Comparison of ENCODE assay signal across 8 cellular contexts in genomic region chr17:75412455-75413317, GRCh38. TPM values are rescaled to one million over a fixed set of nuclear protein-coding genes. Genes with fewer than 3 reads are reported as not detected.
A peak's percentile ranks its signal among the peaks of the same experiment; 100 is the strongest.
DNase-seq lines count a peak whose midpoint lies in the region; ATAC-seq, FAIRE-seq and TF ChIP-seq lines count a peak whose summit lies in the region.

No MANE protein-coding gene starts in this region.

- no peak for DNase-seq in AG04449 (ENCODE audit: low read depth, low spot score)
- DNase-seq in GM19239 (ENCODE audit: insufficient read length, low spot score): peak; percentile 70
- peak; percentile 46 for DNase-seq in NCI-H1092 (lab: John Stamatoyannopoulos, UW)
- peak; percentile 74 to 78 for DNase-seq in activated naive CD4-positive, alpha-beta T cell treated with anti-CD3 and anti-CD28 coated beads, Interleukin-2, amount 50 U/mL, for 72 hours (ENCODE audit: low spot score in 2 of 2)
- peak; percentile 30 to 61 for DNase-seq in heart right ventricle
- peak; percentile 35 to 58 for DNase-seq in psoas muscle

- FAIRE-seq in GM19239 (lab: Jason Lieb, UNC): peak; percentile 87

- peak; percentile 91 for ATAC-seq in SK-N-SH treated with all-trans-retinoic acid at 6 μM for 48 hours
- ATAC-seq in activated naive CD4-positive, alpha-beta T cell treated with anti-CD3 and anti-CD28 coated beads, Interleukin-2, amount 50 U/mL, for 72 hours: peak; percentile 79 to 86
- ATAC-seq in heart right ventricle: peak in 6 of 8 donors; percentile 58 to 77 (median 70)
- peak; percentile 59 to 88 (median 75) for ATAC-seq in psoas muscle
- no peak for ATAC-seq in GM18502 (IDR thresholded peaks at IDR 0.05; ENCODE audit: poor library complexity, unreplicated experiment)

- intact Hi-C loops in heart right ventricle (cut with DNase I) (loop anchor here in 6 of 10 donors (1.0 to 10.0 kb wide), 5 partner anchors 89 to 332 kb away; partner anchors contain the start of gene MIF4GD (in 2 of the 6)), psoas muscle (cut with DNase I) (loop anchor here in 1 of 2 donors (2.0 kb wide), 1 partner anchor 122 kb away; no protein-coding TSS in a partner anchor)

- no peaks in the 10 kb centered on the region for H3K36me3 ChIP-seq in heart right ventricle
- no peaks in the 10 kb centered on the region for H3K36me3 ChIP-seq in psoas muscle (ENCODE audit: insufficient read depth in 1 of 2, low read depth in 1 of 2)

- H3K27me3 ChIP-seq in heart right ventricle (no peaks in the 10 kb centered on the region), psoas muscle (ENCODE audit: insufficient read depth in 3 of 3, low read length in 2 of 3) (no peaks in the 10 kb centered on the region)

- H3K4me1 ChIP-seq in heart right ventricle (peaks cover 0 to 19% (median 11%) of the 10 kb centered on the region in 9 donors), psoas muscle (no peaks in the 10 kb centered on the region)

- POLR2A ChIA-PET in AG04449 (lab: Yijun Ruan, JAX): no interaction called here

- CTCF ChIA-PET in AG04449 (lab: Yijun Ruan, JAX): interaction anchor here (0.6 to 5.0 kb wide), 58 partner anchors 10 to 451 kb away, joined by 3 to 74 read pairs (median 4); partner anchors contain the start of genes GGA3, MIF4GD, MRPS7 and NT5C

- H3K36me3 Mint-ChIP-seq in activated naive CD4-positive, alpha-beta T cell treated with anti-CD3 and anti-CD28 coated beads, Interleukin-2, amount 50 U/mL, for 72 hours: no peaks in the 10 kb centered on the region

- no peak overlapping the region for H3K27ac ChIP-seq in heart right ventricle
- H3K27ac ChIP-seq in psoas muscle: no peak overlapping the region

- H3K9me3 Mint-ChIP-seq in activated naive CD4-positive, alpha-beta T cell treated with anti-CD3 and anti-CD28 coated beads, Interleukin-2, amount 50 U/mL, for 72 hours: no peaks in the 10 kb centered on the region

- peak overlapping the region; percentile 38 to 85 for H3K27ac Mint-ChIP-seq in activated naive CD4-positive, alpha-beta T cell treated with anti-CD3 and anti-CD28 coated beads, Interleukin-2, amount 50 U/mL, for 72 hours

- H3K4me3 ChIP-seq in AG04449 (ENCODE audit: low read depth, low read length): peak overlapping the region; percentile 20
- peak overlapping the region in 4 of 10 donors; percentile 9 to 27 (median 22) for H3K4me3 ChIP-seq in heart right ventricle
- H3K4me3 ChIP-seq in psoas muscle: peak overlapping the region; percentile 36

- H3K9me3 ChIP-seq in heart right ventricle (no peaks in the 10 kb centered on the region), psoas muscle (no peaks in the 10 kb centered on the region)

- 2% methylated on average over 8 of the region's 8 CpGs for WGBS in heart right ventricle, 2 donors
- 1 to 3% (median 1%) methylated on average over 8 of the region's 8 CpGs for WGBS in psoas muscle, 3 donors

- TF ChIP-seq CTCF in AG04449 (IDR thresholded peaks at IDR 0.05; ENCODE audit: insufficient read depth, low read length, missing control alignments): peak; percentile 83
- peak; percentile 50 to 88 (median 82) for TF ChIP-seq CTCF in heart right ventricle (IDR thresholded peaks at IDR 0.05)
- TF ChIP-seq CTCF in psoas muscle (IDR thresholded peaks at IDR 0.05): peak; percentile 70

TF ChIP-seq in SK-N-SH treated with all-trans-retinoic acid at 6 μM for 48 hours, 23 proteins besides CTCF, POLR2A, EP300 and RAD21:
- TF ChIP-seq GLIS3 (CRISPR knock-in tag; IDR thresholded peaks at IDR 0.05) (no peak), ZFP3 (CRISPR knock-in tag; IDR thresholded peaks at IDR 0.05) (no peak), BACH2 (CRISPR knock-in tag; IDR thresholded peaks at IDR 0.05; ENCODE audit: borderline replicate concordance) (no peak), CREB5 (CRISPR knock-in tag; IDR thresholded peaks at IDR 0.05; ENCODE audit: low read depth) (no peak), ZC3H10 (CRISPR knock-in tag; IDR thresholded peaks at IDR 0.05) (no peak), CSRNP3 (CRISPR knock-in tag; IDR thresholded peaks at IDR 0.05) (no peak), ZNF565 (CRISPR knock-in tag; conservative IDR thresholded peaks at IDR 0.05; ENCODE audit: low read depth) (no peak), ISL1 (CRISPR knock-in tag; IDR thresholded peaks at IDR 0.05) (no peak), TSHZ2 (CRISPR knock-in tag; IDR thresholded peaks at IDR 0.05) (no peak), TCF4 (CRISPR knock-in tag; IDR thresholded peaks at IDR 0.05; ENCODE audit: borderline replicate concordance) (no peak), TOX (CRISPR knock-in tag; IDR thresholded peaks at IDR 0.05; ENCODE audit: borderline replicate concordance) (no peak), SNAI2 (CRISPR knock-in tag; IDR thresholded peaks at IDR 0.05) (no peak)
TF ChIP-seq in SK-N-SH treated with all-trans-retinoic acid at 6 μM for 48 hours: peak in this region for 0.

RNA-seq across cellular contexts. Expression of gene GRB2, which starts 7.2 kb away (rescaled TPM):
- total RNA-seq in activated naive CD4-positive, alpha-beta T cell treated with anti-CD3 and anti-CD28 coated beads, Interleukin-2, amount 50 U/mL, for 72 hours: 100 to 1,000 TPM; 163 to 180 TPM
- total RNA-seq in heart right ventricle: 10 to 100 TPM; 43.9 to 85.5 (median 52.0) TPM
- polyA plus RNA-seq in heart right ventricle: 10 to 100 TPM; 23.5 to 54.0 TPM
- 10 to 100 TPM; 49.1 to 71.6 (median 58.1) TPM for total RNA-seq in psoas muscle
- 10 to 100 TPM; 39.5 to 70.9 (median 66.1) TPM for polyA plus RNA-seq in psoas muscle

RNA-seq across cellular contexts. Expression of gene TMEM94, which starts 43.7 kb away (rescaled TPM):
- total RNA-seq in activated naive CD4-positive, alpha-beta T cell treated with anti-CD3 and anti-CD28 coated beads, Interleukin-2, amount 50 U/mL, for 72 hours: 10 to 100 TPM; 64.5 to 65.2 TPM
- total RNA-seq in heart right ventricle (10 to 100 TPM; 29.0 to 66.7 (median 41.3) TPM), psoas muscle (10 to 100 TPM; 43.4 to 64.3 (median 49.6) TPM)
- polyA plus RNA-seq in heart right ventricle (10 to 100 TPM; 25.6 to 56.1 TPM), psoas muscle (10 to 100 TPM; 18.7 to 48.5 (median 29.6) TPM)
